13 cellular contexts compared by ENCODE assay signal in the genomic region with DNA sequence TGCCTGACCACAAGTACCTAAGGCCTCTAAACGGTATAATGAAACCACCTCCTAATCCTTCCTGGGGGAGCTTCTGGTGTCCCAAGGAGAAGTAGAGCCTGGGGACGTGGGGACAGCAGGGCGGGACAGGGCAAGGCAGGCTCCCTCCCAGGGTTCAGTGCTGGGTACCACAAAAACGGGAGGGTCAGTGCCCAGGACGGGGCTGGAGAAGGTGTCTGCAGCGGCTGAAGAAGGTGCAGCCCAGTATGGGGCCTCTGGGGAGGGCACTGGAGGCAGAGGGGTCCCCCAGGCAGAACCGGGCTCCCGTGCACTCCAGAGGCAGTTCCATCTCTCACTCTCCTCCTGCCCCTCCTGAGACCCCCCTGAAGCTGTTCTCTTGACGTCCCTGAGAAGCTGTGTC. TPM values are rescaled to one million over a fixed set of nuclear protein-coding genes. Genes with fewer than 3 reads are reported as not detected.
DNase-seq lines count a peak whose midpoint lies in the region; TF ChIP-seq lines count a peak whose summit lies in the region.
"Had no signal": no experiment of that assay in that cellular context is flagged by ENCODE, and none has a peak within 500 bp of the region (broad histone marks: within the 10 kb centered on the region; RNA-seq: fewer than 3 reads in every experiment).

No MANE protein-coding gene starts in this region.

- POLR2A ChIA-PET in HEK293 (lab: Yijun Ruan, JAX), result no interaction called here

- H3K36me3 ChIP-seq in HEK293 (ENCODE audit: control insufficient read depth in 2 of 2, insufficient read depth in 1 of 2, low read length in 2 of 2), result no peaks in the 10 kb centered on the region

- no peak overlapping the region for H3K27ac ChIP-seq in HEK293 (ENCODE audit: extremely low read depth, low read depth, low read length)

- no peaks in the 10 kb centered on the region for H3K4me1 ChIP-seq in HEK293 (ENCODE audit: control insufficient read depth, insufficient read depth, low read length)

- H3K4me3 ChIP-seq in HEK293 (ENCODE audit: low read depth, low read length), result no peak overlapping the region

- H3K27me3 Mint-ChIP-seq in activated naive CD8-positive, alpha-beta T cell, result no peaks in the 10 kb centered on the region
- H3K27me3 Mint-ChIP-seq in activated naive CD8-positive, alpha-beta T cell treated with anti-CD3 and anti-CD28 coated beads for 36 hours, result no peaks in the 10 kb centered on the region
- H3K27me3 Mint-ChIP-seq in activated T-helper 2 cell treated with anti-CD3 and anti-CD28 coated beads, Interferon-gamma antibody, Interleukin-2, Interleukin-4, amounts not matched to agents 10 μg/mL and 5 μg/mL and 100 μg/mL, durations not matched to agents 14 hours and 24 hours and 36 hours (ENCODE audit: low read depth), result no peaks in the 10 kb centered on the region

- H3K9me3 Mint-ChIP-seq in activated naive CD8-positive, alpha-beta T cell (ENCODE audit: low read depth), result no peaks in the 10 kb centered on the region
- no peaks in the 10 kb centered on the region for H3K9me3 Mint-ChIP-seq in activated naive CD8-positive, alpha-beta T cell treated with anti-CD3 and anti-CD28 coated beads for 36 hours
- no peaks in the 10 kb centered on the region for H3K9me3 Mint-ChIP-seq in activated T-helper 2 cell treated with anti-CD3 and anti-CD28 coated beads, Interferon-gamma antibody, Interleukin-2, Interleukin-4, amounts not matched to agents 10 μg/mL and 5 μg/mL and 100 μg/mL, durations not matched to agents 14 hours and 24 hours and 36 hours

- no peak for TF ChIP-seq CTCF in HEK293 (tag by site-specific recombination; IDR thresholded peaks at IDR 0.05)

- no peak overlapping the region for H3K27ac Mint-ChIP-seq in activated naive CD8-positive, alpha-beta T cell
- H3K27ac Mint-ChIP-seq in activated naive CD8-positive, alpha-beta T cell treated with anti-CD3 and anti-CD28 coated beads for 36 hours, result no peak overlapping the region
- peak overlapping the region; percentile 79 for H3K27ac Mint-ChIP-seq in activated T-helper 2 cell treated with anti-CD3 and anti-CD28 coated beads, Interferon-gamma antibody, Interleukin-2, Interleukin-4, amounts not matched to agents 10 μg/mL and 5 μg/mL and 100 μg/mL, durations not matched to agents 14 hours and 24 hours and 36 hours

- CTCF ChIA-PET in HEK293 (lab: Yijun Ruan, JAX), result interaction anchor here (0.7 kb wide), 1 partner anchor 210 kb away, joined by 3 read pairs; no protein-coding TSS in a partner anchor

- peaks cover 26% of the 10 kb centered on the region for H3K4me1 Mint-ChIP-seq in activated naive CD8-positive, alpha-beta T cell (ENCODE audit: low read depth)
- H3K4me1 Mint-ChIP-seq in activated naive CD8-positive, alpha-beta T cell treated with anti-CD3 and anti-CD28 coated beads for 36 hours, result peaks cover 28% of the 10 kb centered on the region
- peaks cover 24% of the 10 kb centered on the region for H3K4me1 Mint-ChIP-seq in activated T-helper 2 cell treated with anti-CD3 and anti-CD28 coated beads, Interferon-gamma antibody, Interleukin-2, Interleukin-4, amounts not matched to agents 10 μg/mL and 5 μg/mL and 100 μg/mL, durations not matched to agents 14 hours and 24 hours and 36 hours (ENCODE audit: low read depth)

- H3K9me3 ChIP-seq in HEK293 (ENCODE audit: control insufficient read depth, insufficient read depth, low read depth, low read length), result no peaks in the 10 kb centered on the region

- H3K36me3 Mint-ChIP-seq in activated naive CD8-positive, alpha-beta T cell, result no peaks in the 10 kb centered on the region
- H3K36me3 Mint-ChIP-seq in activated naive CD8-positive, alpha-beta T cell treated with anti-CD3 and anti-CD28 coated beads for 36 hours, result no peaks in the 10 kb centered on the region
- H3K36me3 Mint-ChIP-seq in activated T-helper 2 cell treated with anti-CD3 and anti-CD28 coated beads, Interferon-gamma antibody, Interleukin-2, Interleukin-4, amounts not matched to agents 10 μg/mL and 5 μg/mL and 100 μg/mL, durations not matched to agents 14 hours and 24 hours and 36 hours (ENCODE audit: low read depth), result no peaks in the 10 kb centered on the region

- peak overlapping the region; percentile 46 for H3K4me3 Mint-ChIP-seq in activated naive CD8-positive, alpha-beta T cell
- H3K4me3 Mint-ChIP-seq in activated naive CD8-positive, alpha-beta T cell treated with anti-CD3 and anti-CD28 coated beads for 36 hours, result no peak overlapping the region
- peak overlapping the region; percentile 17 for H3K4me3 Mint-ChIP-seq in activated T-helper 2 cell treated with anti-CD3 and anti-CD28 coated beads, Interferon-gamma antibody, Interleukin-2, Interleukin-4, amounts not matched to agents 10 μg/mL and 5 μg/mL and 100 μg/mL, durations not matched to agents 14 hours and 24 hours and 36 hours (ENCODE audit: low read depth)

- intact Hi-C loops in activated T-helper 2 cell treated with anti-CD3 and anti-CD28 coated beads, Interferon-gamma antibody, Interleukin-2, Interleukin-4, amounts not matched to agents 10 μg/mL and 5 μg/mL and 100 μg/mL, durations not matched to agents 14 hours and 24 hours and 36 hours (cut with micrococcal nuclease), result loop anchor here (5.0 kb wide), 1 partner anchor 304 kb away; the partner anchor contains the start of gene INPP5A

- DNase-seq in activated naive CD8-positive, alpha-beta T cell treated with anti-CD3 and anti-CD28 coated beads for 36 hours, result no peak
- DNase-seq in activated T-helper 2 cell treated with anti-CD3 and anti-CD28 coated beads, Interferon-gamma antibody, Interleukin-2, Interleukin-4, amounts not matched to agents 10 μg/mL and 5 μg/mL and 100 μg/mL, durations not matched to agents 14 hours and 24 hours and 36 hours (ENCODE audit: low spot score), result no peak
- DNase-seq in pons (ENCODE audit: low spot score), result peak; percentile 45
- no peak for DNase-seq in activated gamma-delta T cell treated with Interleukin-2 at 50 U/mL for 16 hours
- DNase-seq in DMS 273 (lab: John Stamatoyannopoulos, UW; ENCODE audit: unreplicated experiment), result no peak
- DNase-seq: NCI-H1048; NCI-H146; NCI-H2081 treated with DMSO at 0.1 percent for 48 hours; NCI-H345; NK-92 treated with Interleukin-12 subunit alpha and Interleukin-12 subunit beta, amount 100 ng/mL, for 24 hours; PC-3 had no signal

TF ChIP-seq in HEK293, 187 proteins besides CTCF, POLR2A, EP300 and RAD21:
- TF ChIP-seq RBAK (tag by site-specific recombination; IDR thresholded peaks at IDR 0.05), result no peak
- peak; percentile 7; the same call in 1 of the 2 replicates for TF ChIP-seq GLIS1 (tag by site-specific recombination; IDR thresholded peaks at IDR 0.05)
- no peak for TF ChIP-seq KLF8 (tag by site-specific recombination; IDR thresholded peaks at IDR 0.05)

RNA-seq across cellular contexts. Expression of gene DPYSL4, which starts 46.2 kb away (rescaled TPM):
- 10 to 100 TPM; 19.9 to 22.2 TPM for total RNA-seq in activated naive CD8-positive, alpha-beta T cell treated with anti-CD3 and anti-CD28 coated beads for 36 hours
- 16.5 and 17.9 TPM in 2 replicates for total RNA-seq in activated T-helper 2 cell treated with anti-CD3 and anti-CD28 coated beads, Interferon-gamma antibody, Interleukin-2, Interleukin-4, amounts not matched to agents 10 μg/mL and 5 μg/mL and 100 μg/mL, durations not matched to agents 14 hours and 24 hours and 36 hours
